1 cellular context compared by ENCODE assay signal in genomic region chr12:32261638-32262037, GRCh38.
TF ChIP-seq lines count a peak whose summit lies in the region.

No MANE protein-coding gene starts in this region.

TF ChIP-seq in K562, 482 proteins besides CTCF, POLR2A, EP300 and RAD21 (continued from another document):
- TF ChIP-seq E2F1 (CRISPR knock-in tag; IDR thresholded peaks at IDR 0.05): no peak
